ENCODE assay signal across 9 cellular contexts in the genomic region with DNA sequence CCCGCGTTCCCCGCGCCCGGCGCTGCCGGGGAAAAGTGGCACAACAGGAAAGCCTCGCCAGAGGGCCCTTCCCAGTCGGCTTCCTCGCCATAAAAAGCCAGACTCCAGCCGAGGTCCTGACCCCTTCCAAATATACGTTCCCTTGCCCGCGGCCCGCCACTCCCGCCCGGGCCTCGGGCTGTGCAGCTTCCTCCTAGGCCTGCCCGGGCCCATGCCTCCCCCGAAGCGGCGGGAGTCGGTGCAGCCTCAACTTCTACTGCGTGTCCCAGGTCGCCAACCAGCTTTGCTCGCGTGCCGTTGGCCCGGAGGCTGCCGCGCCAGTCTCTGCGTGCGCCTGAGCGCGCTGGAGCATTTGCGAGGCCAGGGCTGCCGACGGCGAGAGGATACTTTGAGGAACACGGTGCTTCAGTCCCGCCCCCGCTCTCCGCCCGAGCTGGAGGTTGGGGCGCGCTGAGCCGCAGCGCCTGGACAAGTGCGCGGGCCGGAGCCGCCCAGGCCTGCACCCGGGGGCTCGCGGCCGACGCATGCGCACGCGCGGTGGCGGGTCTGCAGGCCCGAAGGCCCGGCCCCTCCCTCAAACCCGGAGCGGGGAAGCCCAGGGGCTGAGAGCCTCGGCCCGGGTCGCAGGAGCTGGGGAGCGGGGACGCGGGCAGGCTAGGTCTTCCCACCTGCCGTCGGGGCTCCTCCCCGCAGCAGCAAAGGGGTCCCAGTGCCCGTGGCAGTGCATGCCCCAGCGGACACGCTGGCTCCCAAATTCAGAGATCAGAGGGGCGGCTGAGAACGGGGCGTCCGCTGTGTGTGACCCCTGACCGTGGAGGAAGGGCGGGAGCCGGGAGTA. TPM values are rescaled to one million over a fixed set of nuclear protein-coding genes. Genes with fewer than 3 reads are reported as not detected.
DNase-seq lines count a peak whose midpoint lies in the region; ATAC-seq and TF ChIP-seq lines count a peak whose summit lies in the region.
"Had no signal": no experiment of that assay in that cellular context is flagged by ENCODE, and none has a peak within 500 bp of the region (broad histone marks: within the 10 kb centered on the region; RNA-seq: fewer than 3 reads in every experiment).

No MANE protein-coding gene starts in this region.

- H3K4me3 ChIP-seq in RWPE2 (ENCODE audit: severe bottlenecking) (no peak overlapping the region), osteoblast (ENCODE audit: insufficient read depth, low read length) (peak overlapping the region; percentile 59), body of pancreas (no peak overlapping the region)

- ATAC-seq in RWPE2 (ENCODE audit: low read depth) (no peak), left ventricle myocardium superior (peak; percentile 20), body of pancreas (no peak), HG03039 (IDR thresholded peaks at IDR 0.05; ENCODE audit: unreplicated experiment) (no peak), GM19397 (IDR thresholded peaks at IDR 0.05; ENCODE audit: unreplicated experiment) (no peak)

- peak; percentile 50 for DNase-seq in AG20443 (ENCODE audit: low spot score)
- DNase-seq in RWPE2 (ENCODE audit: low spot score), result peak; percentile 47
- no peak for DNase-seq in left ventricle myocardium superior
- DNase-seq in osteoblast (ENCODE audit: insufficient read length, low spot score, missing footprints), result peak; percentile 92
- DNase-seq in body of pancreas, result no peak
- no peak for DNase-seq in cerebellar nuclear complex (lab: John Stamatoyannopoulos, UW)
- DNase-seq: C1 segment of cervical spinal cord had no signal

- H3K4me1 ChIP-seq in RWPE2 (ENCODE audit: insufficient read depth, poor library complexity, severe bottlenecking) (no peaks in the 10 kb centered on the region), osteoblast (ENCODE audit: insufficient read depth, low read length) (peaks cover 57% of the 10 kb centered on the region), body of pancreas (peaks cover 10% of the 10 kb centered on the region)

- peak overlapping the region; percentile 90 for H3K4me2 ChIP-seq in osteoblast (ENCODE audit: insufficient read depth, low read length)

- no peaks in the 10 kb centered on the region for H4K20me1 ChIP-seq in osteoblast (ENCODE audit: insufficient read depth, low read length)

- H3K27me3 ChIP-seq in RWPE2 (ENCODE audit: insufficient read depth, poor library complexity, severe bottlenecking), result no peaks in the 10 kb centered on the region
- H3K27me3 ChIP-seq in osteoblast (ENCODE audit: insufficient read depth, low read length), result no peaks in the 10 kb centered on the region
- H3K27me3 ChIP-seq in body of pancreas, result peaks cover 0 to 2% of the 10 kb centered on the region in 2 donors

- TF ChIP-seq CTCF in RWPE2 (IDR thresholded peaks at IDR 0.05; ENCODE audit: poor library complexity, severe bottlenecking) (no peak), osteoblast (IDR thresholded peaks at IDR 0.05; ENCODE audit: extremely low read depth, low read depth, low read length) (no peak), body of pancreas (IDR thresholded peaks at IDR 0.05) (no peak)

- H3K27ac ChIP-seq in RWPE2 (ENCODE audit: poor library complexity, severe bottlenecking), result no peak overlapping the region
- peak overlapping the region; percentile 96 for H3K27ac ChIP-seq in osteoblast (ENCODE audit: low read depth, low read length)
- H3K27ac ChIP-seq in body of pancreas, result no peak overlapping the region

- H2AFZ ChIP-seq in osteoblast (ENCODE audit: low read length), result no peak overlapping the region

- TF ChIP-seq POLR2A in body of pancreas (IDR thresholded peaks at IDR 0.05), result no peak

- intact Hi-C loops in left ventricle myocardium superior (cut with micrococcal nuclease), result no loop called here
- intact Hi-C loops in body of pancreas (cut with DNase I), result no loop called here

- peaks cover 91% of the 10 kb centered on the region for H3K79me2 ChIP-seq in osteoblast (ENCODE audit: insufficient read depth, low read length)

- H3K9me3 ChIP-seq in RWPE2 (ENCODE audit: severe bottlenecking) (no peaks in the 10 kb centered on the region), osteoblast (ENCODE audit: low read depth, low read length) (no peaks in the 10 kb centered on the region), body of pancreas (no peaks in the 10 kb centered on the region)

- 25 to 68% methylated on average over 26 to 73 of the region's 85 CpGs for WGBS in body of pancreas, 2 donors

- H3K36me3 ChIP-seq in RWPE2 (ENCODE audit: low read depth) (no peaks in the 10 kb centered on the region), osteoblast (ENCODE audit: insufficient read depth, low read length) (peaks cover 6% of the 10 kb centered on the region), body of pancreas (replicated peaks in 1 of 2; ENCODE audit: insufficient read depth in 1 of 2, low read depth in 2 of 2) (no peaks in the 10 kb centered on the region)

RNA-seq across cellular contexts. Expression of gene FOXC1, which starts 10.2 kb away (rescaled TPM):
- total RNA-seq in left ventricle myocardium superior (2.7 TPM), osteoblast (39.4 and 41.0 TPM in 2 replicates), body of pancreas (1 to 10 TPM; 2.0 to 3.6 TPM)

Comparison
In these comparisons a context has a peak if more than half of its experiments do, and no peak if none do; other contexts are left out.
1. DNase-seq: peak in AG20443 (single experiment), RWPE2 (single experiment) and osteoblast (single experiment); none in left ventricle myocardium superior (single experiment), body of pancreas (0 of 4) and cerebellar nuclear complex (0 of 2).